ENCODE assay signal across 13 cellular contexts in genomic region chr2:47041065-47041464, GRCh38.
DNase-seq lines count a peak whose midpoint lies in the region; ATAC-seq and TF ChIP-seq lines count a peak whose summit lies in the region.
"Had no signal": no experiment of that assay in that cellular context is flagged by ENCODE, and none has a peak within 500 bp of the region (broad histone marks: within the 10 kb centered on the region; RNA-seq: fewer than 3 reads in every experiment).

No MANE protein-coding gene starts in this region.

- H3K9ac ChIP-seq in mucosa of rectum (ENCODE audit: low read depth in 1 of 2, low read length in 2 of 2) (no peak overlapping the region), MM.1S (ENCODE audit: low read length) (no peak overlapping the region)

- H4K20me1 ChIP-seq in MM.1S (ENCODE audit: insufficient read depth, low read length), result no peaks in the 10 kb centered on the region

- peaks cover 62% of the 10 kb centered on the region for H3K4me1 Mint-ChIP-seq in HFFc6 (ENCODE audit: low read depth)
- H3K4me1 Mint-ChIP-seq in stimulated activated effector memory CD8-positive, alpha-beta T cell treated with anti-CD3 and anti-CD28 coated beads, Interleukin-12 subunit alpha, Interleukin-12 subunit beta, amount 100 ng/mL, for 72 hours, result peaks cover 17% of the 10 kb centered on the region

- H3F3A ChIP-seq in MM.1S (ENCODE audit: insufficient read depth, low read length), result peaks cover 30% of the 10 kb centered on the region

- H2AFZ ChIP-seq in MM.1S (ENCODE audit: low read length), result no peak overlapping the region

- H3K9me3 Mint-ChIP-seq in HFFc6, result no peaks in the 10 kb centered on the region
- no peaks in the 10 kb centered on the region for H3K9me3 Mint-ChIP-seq in stimulated activated effector memory CD8-positive, alpha-beta T cell treated with anti-CD3 and anti-CD28 coated beads, Interleukin-12 subunit alpha, Interleukin-12 subunit beta, amount 100 ng/mL, for 72 hours
- H3K9me3 Mint-ChIP-seq: naive thymus-derived CD4-positive, alpha-beta T cell had no signal

- DNase-seq in HFFc6 (no peak), fibroblast of gingiva (ENCODE audit: low read depth) (peak; percentile 23), thoracic aorta (ENCODE audit: low spot score) (no peak), MM.1S (no peak)
- DNase-seq in stimulated activated effector memory CD8-positive, alpha-beta T cell treated with anti-CD3 and anti-CD28 coated beads, Interleukin-12 subunit alpha, Interleukin-12 subunit beta, amount 100 ng/mL, for 72 hours (ENCODE audit: low spot score in 2 of 2), result no peak
- DNase-seq in activated T-cell treated with anti-CD3 and anti-CD28 coated beads, Interleukin-2, amount 50 U/mL, for 48 hours, result no peak
- DNase-seq: activated CD4-positive, alpha-beta T cell treated with anti-CD3 and anti-CD28 coated beads for 36 hours; activated effector memory CD4-positive, alpha-beta T cell treated with anti-CD3 and anti-CD28 coated beads, Interleukin-2, amount 50 U/mL, for 16 hours; naive thymus-derived CD4-positive, alpha-beta T cell; NCI-H526 treated with DMSO at 0.1 percent for 48 hours; stimulated activated naive CD8-positive, alpha-beta T cell treated with anti-CD3 and anti-CD28 coated beads, Interleukin-15, Interleukin-2, amounts not matched to agents 100 U/mL and 50 U/mL, for 24 hours had no signal

- H3K27me3 Mint-ChIP-seq in HFFc6 (ENCODE audit: insufficient read depth), result peaks cover 3% of the 10 kb centered on the region
- H3K27me3 Mint-ChIP-seq: activated CD4-positive, alpha-beta T cell treated with anti-CD3 and anti-CD28 coated beads for 36 hours; naive thymus-derived CD4-positive, alpha-beta T cell had no signal

- no peaks in the 10 kb centered on the region for H3K9me3 ChIP-seq in mucosa of rectum (ENCODE audit: control insufficient read depth in 2 of 2, low read length in 2 of 2)
- H3K9me3 ChIP-seq in thoracic aorta, result no peaks in the 10 kb centered on the region
- H3K9me3 ChIP-seq in MM.1S (replicated peaks; ENCODE audit: insufficient read depth, low read length), result no peaks in the 10 kb centered on the region

- TF ChIP-seq CTCF in HFFc6 (IDR thresholded peaks at IDR 0.05) (no peak), thoracic aorta (IDR thresholded peaks at IDR 0.05) (no peak), MM.1S (IDR thresholded peaks at IDR 0.05; ENCODE audit: low read length) (no peak)

- H3K4me3 ChIP-seq in mucosa of rectum (ENCODE audit: low read length in 2 of 2), result no peak overlapping the region
- H3K4me3 ChIP-seq in thoracic aorta, result no peak overlapping the region
- no peak overlapping the region for H3K4me3 ChIP-seq in MM.1S (ENCODE audit: low read length)

- H3K4me2 ChIP-seq in MM.1S (ENCODE audit: low read depth, low read length), result no peak overlapping the region

- peak overlapping the region; percentile 99 for H3K27ac Mint-ChIP-seq in HFFc6
- H3K27ac Mint-ChIP-seq in stimulated activated effector memory CD8-positive, alpha-beta T cell treated with anti-CD3 and anti-CD28 coated beads, Interleukin-12 subunit alpha, Interleukin-12 subunit beta, amount 100 ng/mL, for 72 hours, result no peak overlapping the region

- ATAC-seq in thoracic aorta (ENCODE audit: insufficient number of reproducible peaks, low FRiP score, low read depth) (no peak), GM18858 (IDR thresholded peaks at IDR 0.05; ENCODE audit: unreplicated experiment) (no peak)
- ATAC-seq in stimulated activated effector memory CD8-positive, alpha-beta T cell treated with anti-CD3 and anti-CD28 coated beads, Interleukin-12 subunit alpha, Interleukin-12 subunit beta, amount 100 ng/mL, for 72 hours, result no peak
- ATAC-seq: activated CD4-positive, alpha-beta T cell treated with anti-CD3 and anti-CD28 coated beads for 36 hours; naive thymus-derived CD4-positive, alpha-beta T cell; stimulated activated naive CD8-positive, alpha-beta T cell treated with anti-CD3 and anti-CD28 coated beads, Interleukin-15, Interleukin-2, amounts not matched to agents 100 U/mL and 50 U/mL, for 24 hours had no signal

- peaks cover 38% of the 10 kb centered on the region for H3K79me2 ChIP-seq in MM.1S (ENCODE audit: low read length)

- H3K27me3 ChIP-seq in mucosa of rectum (ENCODE audit: control insufficient read depth in 2 of 2, insufficient read depth in 2 of 2, low read length in 2 of 2), result no peaks in the 10 kb centered on the region
- no peaks in the 10 kb centered on the region for H3K27me3 ChIP-seq in thoracic aorta (replicated peaks; ENCODE audit: insufficient read depth)
- no peaks in the 10 kb centered on the region for H3K27me3 ChIP-seq in MM.1S (replicated peaks; ENCODE audit: insufficient read depth, low read length)

- no peaks in the 10 kb centered on the region for H3K9me2 ChIP-seq in MM.1S (replicated peaks; ENCODE audit: insufficient read depth, low read length)

- H3K36me3 ChIP-seq in mucosa of rectum (ENCODE audit: control insufficient read depth in 2 of 2, insufficient read depth in 2 of 2, low read length in 2 of 2) (peaks cover 5 to 23% of the 10 kb centered on the region in 2 donors), thoracic aorta (peaks cover 3% of the 10 kb centered on the region), MM.1S (replicated peaks; ENCODE audit: insufficient read depth, low read length) (no peaks in the 10 kb centered on the region; the same call in none of the 2 replicates)

- H3K36me3 Mint-ChIP-seq in HFFc6 (ENCODE audit: low read depth), result peaks cover 26% of the 10 kb centered on the region
- H3K36me3 Mint-ChIP-seq in stimulated activated effector memory CD8-positive, alpha-beta T cell treated with anti-CD3 and anti-CD28 coated beads, Interleukin-12 subunit alpha, Interleukin-12 subunit beta, amount 100 ng/mL, for 72 hours, result peaks cover 63% of the 10 kb centered on the region

- peak overlapping the region; percentile 55 to 63 for H3K27ac ChIP-seq in mucosa of rectum (ENCODE audit: low read depth in 2 of 2, low read length in 2 of 2)
- peak overlapping the region; percentile 94 to 95 for H3K27ac ChIP-seq in thoracic aorta
- no peak overlapping the region for H3K27ac ChIP-seq in MM.1S (ENCODE audit: low read length)

- no peak overlapping the region for H3K4me3 Mint-ChIP-seq in HFFc6
- H3K4me3 Mint-ChIP-seq in stimulated activated effector memory CD8-positive, alpha-beta T cell treated with anti-CD3 and anti-CD28 coated beads, Interleukin-12 subunit alpha, Interleukin-12 subunit beta, amount 100 ng/mL, for 72 hours, result no peak overlapping the region
- H3K4me3 Mint-ChIP-seq: activated CD4-positive, alpha-beta T cell treated with anti-CD3 and anti-CD28 coated beads for 36 hours; naive thymus-derived CD4-positive, alpha-beta T cell had no signal

- H3K4me1 ChIP-seq in mucosa of rectum (ENCODE audit: control insufficient read depth in 2 of 2, insufficient read depth in 2 of 2, low read length in 2 of 2) (peaks cover 18 to 26% of the 10 kb centered on the region in 2 donors), thoracic aorta (ENCODE audit: control insufficient read depth in 1 of 2, low read depth in 2 of 2) (peaks cover 34 to 79% of the 10 kb centered on the region in 2 donors), MM.1S (ENCODE audit: low read length) (peaks cover 34% of the 10 kb centered on the region)
